23 cellular contexts compared by ENCODE assay signal in genomic region chr11:19880088-19880345, GRCh38.
"Had no signal": no experiment of that assay in that cellular context is flagged by ENCODE, and none has a peak within 500 bp of the region (broad histone marks: within the 10 kb centered on the region; RNA-seq: fewer than 3 reads in every experiment).

No MANE protein-coding gene starts in this region.

- H3K27me3 Mint-ChIP-seq: activated T-helper 17 cell treated with anti-CD3 and anti-CD28 coated beads, Interleukin-2, amount 50 U/mL, for 72 hours had no signal

- H3K27ac ChIP-seq: colonic mucosa, Peyer's patch, RWPE1, SJCRH30, WERI-Rb-1 had no signal

- H3K36me3 ChIP-seq: colonic mucosa, WERI-Rb-1 had no signal

- H3K4me1 Mint-ChIP-seq: activated CD4-positive, alpha-beta memory T cell treated with anti-CD3 and anti-CD28 coated beads, Interleukin-2, amount 10 ng/mL, durations not matched to agents 7 days and 5 days; activated CD4-positive, alpha-beta T cell treated with anti-CD3 and anti-CD28 coated beads for 36 hours; activated T-helper 17 cell treated with anti-CD3 and anti-CD28 coated beads, Interleukin-2, amount 50 U/mL, for 72 hours had no signal

- H3K36me3 Mint-ChIP-seq: activated naive CD8-positive, alpha-beta T cell had no signal

- H3K4me2 ChIP-seq: SK-N-SH had no signal

- H3K27me3 ChIP-seq: colonic mucosa, MG63, Peyer's patch, SJCRH30 had no signal

- ATAC-seq: activated CD4-positive, alpha-beta T cell treated with anti-CD3 and anti-CD28 coated beads for 36 hours; activated T-helper 17 cell treated with anti-CD3 and anti-CD28 coated beads, Interleukin-2, amount 50 U/mL, for 72 hours had no signal

- H3K4me3 ChIP-seq: colonic mucosa, MG63, Peyer's patch, SJCRH30 had no signal

- H3K4me1 ChIP-seq: colonic mucosa, Peyer's patch had no signal

- DNase-seq: activated CD4-positive, alpha-beta memory T cell treated with anti-CD3 and anti-CD28 coated beads, Interleukin-2, amount 10 ng/mL, durations not matched to agents 7 days and 5 days; activated CD4-positive, alpha-beta T cell treated with anti-CD3 and anti-CD28 coated beads for 36 hours; activated CD4-positive, alpha-beta T cell treated with anti-CD3 and anti-CD28 coated beads, Interleukin-2, amount 50 U/mL, for 1 hour; activated gamma-delta T cell; activated naive CD4-positive, alpha-beta T cell treated with anti-CD3 and anti-CD28 coated beads for 36 hours; activated T-cell treated with anti-CD3 and anti-CD28 coated beads for 4 hours; activated T-cell treated with anti-CD3 and anti-CD28 coated beads, Interleukin-2, amount 50 U/mL, for 48 hours; colonic mucosa; MG63; NCI-H146; NCI-H187 treated with DMSO at 0.1 percent for 48 hours; NCI-H2171; NCI-H226; NCI-H526; NCI-H82; Peyer's patch; SJCRH30; SK-N-SH; T-helper 1 cell; WERI-Rb-1 had no signal

- H3K9me3 Mint-ChIP-seq: activated CD4-positive, alpha-beta memory T cell treated with anti-CD3 and anti-CD28 coated beads, Interleukin-2, amount 10 ng/mL, durations not matched to agents 7 days and 5 days; activated naive CD4-positive, alpha-beta T cell treated with anti-CD3 and anti-CD28 coated beads for 36 hours; activated T-helper 17 cell treated with anti-CD3 and anti-CD28 coated beads, Interleukin-2, amount 50 U/mL, for 72 hours had no signal

- H3K4me3 Mint-ChIP-seq: activated CD4-positive, alpha-beta memory T cell treated with anti-CD3 and anti-CD28 coated beads, Interleukin-2, amount 10 ng/mL, durations not matched to agents 7 days and 5 days; activated CD4-positive, alpha-beta T cell treated with anti-CD3 and anti-CD28 coated beads for 36 hours; activated naive CD4-positive, alpha-beta T cell treated with anti-CD3 and anti-CD28 coated beads for 36 hours; activated naive CD8-positive, alpha-beta T cell; activated T-helper 17 cell treated with anti-CD3 and anti-CD28 coated beads, Interleukin-2, amount 50 U/mL, for 72 hours had no signal

- H3K27ac Mint-ChIP-seq: activated CD4-positive, alpha-beta memory T cell treated with anti-CD3 and anti-CD28 coated beads, Interleukin-2, amount 10 ng/mL, durations not matched to agents 7 days and 5 days; activated CD4-positive, alpha-beta T cell treated with anti-CD3 and anti-CD28 coated beads for 36 hours; activated naive CD4-positive, alpha-beta T cell treated with anti-CD3 and anti-CD28 coated beads for 36 hours; activated naive CD8-positive, alpha-beta T cell; activated T-helper 17 cell treated with anti-CD3 and anti-CD28 coated beads, Interleukin-2, amount 50 U/mL, for 72 hours had no signal

- H3K9me2 ChIP-seq: SK-N-SH had no signal
